Comparison of ENCODE assay signal across 1 cellular context in the genomic region with DNA sequence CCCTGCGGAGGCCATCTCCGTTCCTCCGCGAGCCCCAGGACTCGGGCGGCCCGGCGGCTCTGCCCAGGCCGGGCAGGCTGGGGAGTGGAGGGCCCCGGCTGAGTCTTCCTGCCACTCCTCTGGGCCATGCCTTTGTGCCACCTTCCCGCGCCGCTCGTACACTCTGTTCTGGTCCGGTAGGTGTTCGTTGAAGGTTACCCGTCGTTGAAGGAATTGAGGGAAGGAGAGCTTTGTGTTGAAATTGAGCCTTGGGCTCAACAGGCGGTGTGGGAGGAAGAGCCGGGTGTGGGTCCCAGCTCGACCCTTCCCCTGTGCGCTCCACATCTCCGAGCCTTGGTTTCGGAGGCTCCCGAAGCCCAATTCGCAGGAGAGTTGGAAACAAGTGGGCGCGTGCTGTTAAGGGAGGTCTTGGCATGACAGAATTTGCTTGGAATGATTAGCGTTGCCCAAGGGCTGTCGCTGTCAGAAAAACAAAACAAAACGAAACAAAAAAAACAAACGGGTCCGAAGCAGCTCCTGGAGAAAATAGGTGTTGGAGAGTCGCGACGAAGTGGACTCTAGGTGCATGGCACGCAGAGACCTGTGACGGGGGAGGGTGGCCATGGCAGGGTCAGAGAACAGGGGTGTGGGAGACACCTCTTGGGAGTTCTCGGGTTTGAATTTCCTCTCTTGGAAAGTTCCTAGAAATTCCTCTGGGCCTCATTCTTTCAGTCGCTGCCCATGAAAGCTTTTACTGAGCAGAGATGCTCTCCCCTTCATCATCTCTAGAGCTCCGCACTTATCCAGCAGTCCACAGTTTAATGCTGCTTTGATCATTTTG.
TF ChIP-seq lines count a peak whose summit lies in the region.

No MANE protein-coding gene starts in this region.

TF ChIP-seq in GM23338, 12 proteins besides CTCF, POLR2A, EP300 and RAD21 (continued from another document):
- TF ChIP-seq, protein P1, sequence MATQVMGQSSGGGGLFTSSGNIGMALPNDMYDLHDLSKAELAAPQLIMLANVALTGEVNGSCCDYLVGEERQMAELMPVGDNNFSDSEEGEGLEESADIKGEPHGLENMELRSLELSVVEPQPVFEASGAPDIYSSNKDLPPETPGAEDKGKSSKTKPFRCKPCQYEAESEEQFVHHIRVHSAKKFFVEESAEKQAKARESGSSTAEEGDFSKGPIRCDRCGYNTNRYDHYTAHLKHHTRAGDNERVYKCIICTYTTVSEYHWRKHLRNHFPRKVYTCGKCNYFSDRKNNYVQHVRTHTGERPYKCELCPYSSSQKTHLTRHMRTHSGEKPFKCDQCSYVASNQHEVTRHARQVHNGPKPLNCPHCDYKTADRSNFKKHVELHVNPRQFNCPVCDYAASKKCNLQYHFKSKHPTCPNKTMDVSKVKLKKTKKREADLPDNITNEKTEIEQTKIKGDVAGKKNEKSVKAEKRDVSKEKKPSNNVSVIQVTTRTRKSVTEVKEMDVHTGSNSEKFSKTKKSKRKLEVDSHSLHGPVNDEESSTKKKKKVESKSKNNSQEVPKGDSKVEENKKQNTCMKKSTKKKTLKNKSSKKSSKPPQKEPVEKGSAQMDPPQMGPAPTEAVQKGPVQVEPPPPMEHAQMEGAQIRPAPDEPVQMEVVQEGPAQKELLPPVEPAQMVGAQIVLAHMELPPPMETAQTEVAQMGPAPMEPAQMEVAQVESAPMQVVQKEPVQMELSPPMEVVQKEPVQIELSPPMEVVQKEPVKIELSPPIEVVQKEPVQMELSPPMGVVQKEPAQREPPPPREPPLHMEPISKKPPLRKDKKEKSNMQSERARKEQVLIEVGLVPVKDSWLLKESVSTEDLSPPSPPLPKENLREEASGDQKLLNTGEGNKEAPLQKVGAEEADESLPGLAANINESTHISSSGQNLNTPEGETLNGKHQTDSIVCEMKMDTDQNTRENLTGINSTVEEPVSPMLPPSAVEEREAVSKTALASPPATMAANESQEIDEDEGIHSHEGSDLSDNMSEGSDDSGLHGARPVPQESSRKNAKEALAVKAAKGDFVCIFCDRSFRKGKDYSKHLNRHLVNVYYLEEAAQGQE (IDR thresholded peaks at IDR 0.05; ENCODE audit: unreplicated experiment) = no peak
- TF ChIP-seq EZH2 (IDR thresholded peaks at IDR 0.05; ENCODE audit: low read depth, unreplicated experiment) (no peak), JUNB (IDR thresholded peaks at IDR 0.05; ENCODE audit: unreplicated experiment) (no peak), NANOG (IDR thresholded peaks at IDR 0.05; ENCODE audit: borderline replicate concordance) (no peak)
